In the genomic region with DNA sequence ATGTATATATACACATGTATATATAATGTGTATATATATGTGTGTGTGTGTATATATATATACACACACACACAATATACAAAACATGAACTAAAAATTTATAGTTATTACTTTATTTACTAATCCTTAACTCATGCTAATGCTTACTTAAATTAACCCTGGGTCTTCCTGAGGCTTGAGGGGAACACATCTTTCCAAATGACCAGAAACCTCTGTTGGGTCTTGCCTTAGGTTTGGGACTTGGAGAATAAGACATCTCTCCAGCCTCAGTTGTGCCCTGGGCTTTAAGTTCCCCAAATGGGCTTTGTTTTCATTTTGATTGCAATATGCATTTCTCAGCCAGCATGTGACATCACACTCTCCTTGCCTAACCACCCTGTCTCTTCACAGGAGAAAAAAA, we compare ENCODE assay signal across 20 cellular contexts.
"Had no signal": no experiment of that assay in that cellular context is flagged by ENCODE, and none has a peak within 500 bp of the region (broad histone marks: within the 10 kb centered on the region; RNA-seq: fewer than 3 reads in every experiment).

No MANE protein-coding gene starts in this region.

- FAIRE-seq: RCC 7860 had no signal

- DNase-seq: Kasumi-1, KG1, MM.1S, NCI-H1105, NCI-H1417, NCI-H1436 treated with DMSO at 0.1 percent for 48 hours, NCI-H1694, NCI-H187 treated with DMSO at 0.1 percent for 48 hours, NCI-H2081, NCI-H2171, NCI-H446, NCI-H510A, NCI-H524 treated with DMSO at 0.1 percent for 48 hours, NCI-H69, NCI-H774, Right ventricle myocardium superior, SIG-M5 had no signal

- H3K27me3 ChIP-seq: SJSA1 had no signal

- H3K27ac ChIP-seq: SJSA1, SK-N-MC had no signal

- H3K9me3 ChIP-seq: SJSA1 had no signal

- H3K4me3 ChIP-seq: SJSA1, SK-N-MC had no signal

- H3K36me3 ChIP-seq: SJSA1 had no signal
